ENCODE assay signal across 1 cellular context in the genomic region with DNA sequence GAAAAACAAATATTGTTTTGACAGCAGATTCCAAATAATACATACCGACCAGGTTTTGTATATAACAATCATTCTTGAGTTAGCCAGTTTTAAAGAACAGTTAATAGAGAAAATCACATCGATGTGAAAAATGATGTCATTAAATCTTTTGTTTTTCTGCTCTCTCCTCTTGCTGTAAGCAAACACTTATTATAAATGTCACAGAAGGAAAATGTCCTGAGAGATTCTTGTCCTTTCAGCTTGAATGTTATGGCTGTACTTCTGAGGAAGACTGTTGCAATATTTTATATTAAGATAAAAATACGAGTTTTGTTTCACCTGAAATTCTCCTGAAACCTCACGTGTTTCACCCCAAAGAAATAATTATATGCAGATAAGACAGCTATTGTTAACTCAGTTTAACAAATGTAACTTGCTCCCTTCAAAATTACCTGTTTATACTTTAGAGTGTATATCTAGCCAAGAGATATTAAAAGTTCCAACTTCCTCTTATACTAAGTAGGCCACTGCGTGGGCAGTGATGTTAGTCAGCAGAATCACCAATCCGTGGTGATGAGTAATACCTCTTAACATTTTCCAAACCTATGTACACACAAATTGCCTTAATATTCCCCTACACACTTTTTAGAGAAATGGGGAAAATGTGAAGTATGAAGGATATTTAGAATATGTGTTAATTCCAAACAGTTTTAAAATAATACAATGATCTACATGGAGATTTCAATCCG.
TF ChIP-seq lines count a peak whose summit lies in the region.

No MANE protein-coding gene starts in this region.

TF ChIP-seq in WTC11, 78 proteins besides CTCF, POLR2A, EP300 and RAD21 (continued from another document):
- TF ChIP-seq, protein P1, sequence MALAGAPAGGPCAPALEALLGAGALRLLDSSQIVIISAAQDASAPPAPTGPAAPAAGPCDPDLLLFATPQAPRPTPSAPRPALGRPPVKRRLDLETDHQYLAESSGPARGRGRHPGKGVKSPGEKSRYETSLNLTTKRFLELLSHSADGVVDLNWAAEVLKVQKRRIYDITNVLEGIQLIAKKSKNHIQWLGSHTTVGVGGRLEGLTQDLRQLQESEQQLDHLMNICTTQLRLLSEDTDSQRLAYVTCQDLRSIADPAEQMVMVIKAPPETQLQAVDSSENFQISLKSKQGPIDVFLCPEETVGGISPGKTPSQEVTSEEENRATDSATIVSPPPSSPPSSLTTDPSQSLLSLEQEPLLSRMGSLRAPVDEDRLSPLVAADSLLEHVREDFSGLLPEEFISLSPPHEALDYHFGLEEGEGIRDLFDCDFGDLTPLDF (CRISPR knock-in tag; IDR thresholded peaks at IDR 0.05): no peak
- no peak for TF ChIP-seq ZNF121 (CRISPR knock-in tag; IDR thresholded peaks at IDR 0.05)
- TF ChIP-seq NR2C2 (CRISPR knock-in tag; IDR thresholded peaks at IDR 0.05): no peak
- no peak for TF ChIP-seq KAT7 (CRISPR knock-in tag; IDR thresholded peaks at IDR 0.05; ENCODE audit: borderline replicate concordance)
- no peak for TF ChIP-seq OVOL2 (CRISPR knock-in tag; IDR thresholded peaks at IDR 0.05; ENCODE audit: borderline replicate concordance)
- TF ChIP-seq ZNF416 (CRISPR knock-in tag; IDR thresholded peaks at IDR 0.05): no peak
- TF ChIP-seq, protein P2, sequence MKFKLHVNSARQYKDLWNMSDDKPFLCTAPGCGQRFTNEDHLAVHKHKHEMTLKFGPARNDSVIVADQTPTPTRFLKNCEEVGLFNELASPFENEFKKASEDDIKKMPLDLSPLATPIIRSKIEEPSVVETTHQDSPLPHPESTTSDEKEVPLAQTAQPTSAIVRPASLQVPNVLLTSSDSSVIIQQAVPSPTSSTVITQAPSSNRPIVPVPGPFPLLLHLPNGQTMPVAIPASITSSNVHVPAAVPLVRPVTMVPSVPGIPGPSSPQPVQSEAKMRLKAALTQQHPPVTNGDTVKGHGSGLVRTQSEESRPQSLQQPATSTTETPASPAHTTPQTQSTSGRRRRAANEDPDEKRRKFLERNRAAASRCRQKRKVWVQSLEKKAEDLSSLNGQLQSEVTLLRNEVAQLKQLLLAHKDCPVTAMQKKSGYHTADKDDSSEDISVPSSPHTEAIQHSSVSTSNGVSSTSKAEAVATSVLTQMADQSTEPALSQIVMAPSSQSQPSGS (CRISPR knock-in tag; IDR thresholded peaks at IDR 0.05; ENCODE audit: borderline replicate concordance, low read depth): no peak
- TF ChIP-seq CREB1 (CRISPR knock-in tag; IDR thresholded peaks at IDR 0.05): no peak
- no peak for TF ChIP-seq MYBL2 (CRISPR knock-in tag; IDR thresholded peaks at IDR 0.05)
- no peak for TF ChIP-seq FOXK1 (CRISPR knock-in tag; IDR thresholded peaks at IDR 0.05)
